Comparison of ENCODE assay signal across 9 cellular contexts in the genomic region with DNA sequence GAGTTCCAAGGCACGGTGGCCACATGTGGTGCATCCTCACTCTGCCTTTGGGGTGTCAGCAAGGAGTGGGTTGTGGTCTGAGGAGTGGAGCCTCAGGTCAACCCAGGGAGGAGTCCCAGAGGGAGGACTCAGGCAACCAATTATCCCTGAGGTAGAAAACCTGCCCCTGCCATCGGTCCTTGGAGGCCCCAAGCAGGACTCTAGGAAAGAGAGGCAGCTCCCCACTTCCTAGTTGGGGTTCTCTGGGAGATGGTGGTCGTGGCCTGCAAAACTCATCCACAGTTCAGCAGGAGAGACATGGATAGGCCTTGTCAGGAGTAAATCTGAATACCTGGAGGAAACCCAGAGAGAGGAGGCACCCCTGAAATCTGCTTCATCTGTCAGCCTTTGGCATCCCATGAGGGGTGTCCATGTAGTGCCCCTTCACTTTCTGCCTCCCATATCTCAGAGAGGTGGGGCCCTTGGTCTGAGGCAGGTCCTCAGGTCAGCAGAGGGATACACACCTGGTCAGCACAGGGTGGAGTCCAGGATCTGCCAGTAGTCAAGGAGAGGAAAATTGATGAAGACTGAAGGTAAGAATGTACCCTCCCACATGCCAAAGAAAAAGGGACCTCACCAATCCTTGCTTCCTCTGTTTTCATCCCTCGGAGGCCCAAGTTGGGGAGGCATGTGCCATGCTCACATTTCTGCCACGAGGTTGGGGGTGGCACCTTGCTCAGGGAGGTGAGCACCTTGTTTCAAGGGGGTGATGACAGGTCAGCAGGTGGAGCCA. TPM values are rescaled to one million over a fixed set of nuclear protein-coding genes. Genes with fewer than 3 reads are reported as not detected.
"Had no signal": no experiment of that assay in that cellular context is flagged by ENCODE, and none has a peak within 500 bp of the region (broad histone marks: within the 10 kb centered on the region; RNA-seq: fewer than 3 reads in every experiment).

No MANE protein-coding gene starts in this region.

- H3K9me3 Mint-ChIP-seq: HFFc6 had no signal

- ATAC-seq: HCT116, HepG2, K562 had no signal

- H2AFZ ChIP-seq: GM23248 had no signal

- H3K27ac Mint-ChIP-seq: HFFc6 had no signal

- H3K4me1 ChIP-seq: HAP-1 had no signal

- H3K27ac ChIP-seq: GM23248, HL-60 had no signal

- DNase-seq: GM23248, GOT3, H7, HFFc6 had no signal

- H3K9me3 ChIP-seq: HAP-1 had no signal

- H3K4me3 Mint-ChIP-seq: HFFc6 had no signal

- H3K4me3 ChIP-seq: GM23248, HAP-1, K562 had no signal

- H3K36me3 ChIP-seq: HAP-1 had no signal

- H3K9ac ChIP-seq: GM23248 had no signal

RNA-seq across cellular contexts. Expression of a gene that starts 1.6 kb away (rescaled TPM):
- total RNA-seq: GM23248, HepG2, K562 had no signal
- polyA plus RNA-seq: GM23248, HepG2 had no signal
